16 cellular contexts compared by ENCODE assay signal in genomic region chr7:159099711-159100231, GRCh38. TPM values are rescaled to one million over a fixed set of nuclear protein-coding genes. Genes with fewer than 3 reads are reported as not detected.
DNase-seq lines count a peak whose midpoint lies in the region; ATAC-seq and TF ChIP-seq lines count a peak whose summit lies in the region.
"Had no signal": no experiment of that assay in that cellular context is flagged by ENCODE, and none has a peak within 500 bp of the region (broad histone marks: within the 10 kb centered on the region; RNA-seq: fewer than 3 reads in every experiment).

No MANE protein-coding gene starts in this region.

- H3K4me1 ChIP-seq in DND-41 (ENCODE audit: insufficient read depth, low read length): no peaks in the 10 kb centered on the region
- H3K4me1 ChIP-seq in mesendoderm (ENCODE audit: control insufficient read depth, low read depth, low read length): peaks cover 4% of the 10 kb centered on the region
- H3K4me1 ChIP-seq in stomach: peaks cover 0 to 44% (median 27%) of the 10 kb centered on the region in 4 donors

- no peak overlapping the region for H4K5ac ChIP-seq in mesendoderm (ENCODE audit: low read length)

- peak overlapping the region; percentile 59 for H3K56ac ChIP-seq in mesendoderm (ENCODE audit: low read length)

- H2BK120ac ChIP-seq in mesendoderm (ENCODE audit: low read depth, low read length): no peak overlapping the region

- no peak overlapping the region for H2AFZ ChIP-seq in DND-41 (ENCODE audit: low read depth, low read length)

- H2AK5ac ChIP-seq in mesendoderm (ENCODE audit: low read length): no peak overlapping the region

- TF ChIP-seq CTCF in DND-41 (IDR thresholded peaks at IDR 0.05; ENCODE audit: borderline replicate concordance, extremely low read depth, low read length, poor library complexity, severe bottlenecking): no peak
- no peak for TF ChIP-seq CTCF in coronary artery (IDR thresholded peaks at IDR 0.05)
- TF ChIP-seq CTCF in stomach (IDR thresholded peaks at IDR 0.05): no peak

- H3K9me3 Mint-ChIP-seq in stimulated activated naive B cell treated with anti-CD40 and anti-IgM and Interleukin-4, amounts not matched to agents 10 μg/mL and 1 μg/mL and 100 μg/mL, for 72 hours: peaks cover 4 to 11% of the 10 kb centered on the region in 2 donors

- no peak overlapping the region for H3K27ac Mint-ChIP-seq in stimulated activated naive B cell treated with anti-CD40 and anti-IgM and Interleukin-4, amounts not matched to agents 10 μg/mL and 1 μg/mL and 100 μg/mL, for 72 hours
- H3K27ac Mint-ChIP-seq: naive B cell, progenitor cell of endocrine pancreas had no signal

- no peak overlapping the region for H2BK15ac ChIP-seq in mesendoderm (replicated peaks; ENCODE audit: low read depth)

- H3K18ac ChIP-seq in mesendoderm (ENCODE audit: low read length): no peak overlapping the region

- H2BK5ac ChIP-seq in mesendoderm (ENCODE audit: low read length): no peak overlapping the region

- no CpG with 5 or more reads among the region's 10 CpGs for WGBS in mesendoderm (ENCODE audit: extremely low coverage, insufficient coverage, low lambda C conversion rate)
- 87 to 94% (median 93%) methylated on average over 5 to 10 of the region's 10 CpGs for WGBS in stomach, 5 donors

- H3K27me3 ChIP-seq in DND-41 (ENCODE audit: insufficient read depth, low read length, poor library complexity) (no peaks in the 10 kb centered on the region), mesendoderm (ENCODE audit: insufficient read depth, low read length, poor library complexity) (no peaks in the 10 kb centered on the region), stomach (no peaks in the 10 kb centered on the region)

- no peak for DNase-seq in DND-41
- peak; percentile 59 for DNase-seq in coronary artery (ENCODE audit: low spot score)
- DNase-seq in mesendoderm: no peak
- DNase-seq in stomach: peak; percentile 14
- no peak for DNase-seq in DMS79 (lab: John Stamatoyannopoulos, UW)
- DNase-seq in stimulated activated naive B cell treated with anti-CD40 and anti-IgM and Interleukin-4, amounts not matched to agents 10 μg/mL and 1 μg/mL and 100 μg/mL, for 72 hours: no peak
- DNase-seq in hypothalamus (lab: John Stamatoyannopoulos, UW): no peak
- DNase-seq: activated CD4-positive, alpha-beta T cell treated with anti-CD3 and anti-CD28 coated beads, Interleukin-2, amount 50 U/mL, for 1 hour; effector CD8-positive, alpha-beta T cell; naive B cell; NCI-H2171; OCI-M1; stimulated activated naive CD4-positive, alpha-beta T cell treated with Interleukin-2 at 50 U/mL for 16 hours had no signal

- H3K4me2 ChIP-seq in DND-41 (ENCODE audit: insufficient read depth, low read length) (no peak overlapping the region), mesendoderm (ENCODE audit: low read length) (no peak overlapping the region)
- H3K4me2 ChIP-seq: KMS-11 had no signal

- H3K9ac ChIP-seq in DND-41 (ENCODE audit: low read depth, low read length): no peak overlapping the region
- no peak overlapping the region for H3K9ac ChIP-seq in mesendoderm (ENCODE audit: low read length)
- H3K9ac ChIP-seq: KMS-11 had no signal

- H3K9me3 ChIP-seq in DND-41 (ENCODE audit: insufficient read depth, low read length, severe bottlenecking) (no peaks in the 10 kb centered on the region), stomach (no peaks in the 10 kb centered on the region)

- H3K23ac ChIP-seq in mesendoderm (ENCODE audit: low read length): peak overlapping the region; percentile 60

- H4K8ac ChIP-seq in mesendoderm (ENCODE audit: low read depth, low read length): no peak overlapping the region

- H3K36me3 Mint-ChIP-seq in stimulated activated naive B cell treated with anti-CD40 and anti-IgM and Interleukin-4, amounts not matched to agents 10 μg/mL and 1 μg/mL and 100 μg/mL, for 72 hours: no peaks in the 10 kb centered on the region
- H3K36me3 Mint-ChIP-seq: naive B cell had no signal

- H4K20me1 ChIP-seq in DND-41 (ENCODE audit: insufficient read depth, low read length): 0 out of 2 replicates have a peak, but pooled peaks cover 4% of the 10 kb centered on the region

- H3K4me3 Mint-ChIP-seq in stimulated activated naive B cell treated with anti-CD40 and anti-IgM and Interleukin-4, amounts not matched to agents 10 μg/mL and 1 μg/mL and 100 μg/mL, for 72 hours: no peak overlapping the region
- H3K4me3 Mint-ChIP-seq: naive B cell had no signal

- no peak overlapping the region for H3K4ac ChIP-seq in mesendoderm (ENCODE audit: low read depth, low read length)

- no peaks in the 10 kb centered on the region for H3K79me1 ChIP-seq in mesendoderm (ENCODE audit: low read length)

- H3K4me1 Mint-ChIP-seq in stimulated activated naive B cell treated with anti-CD40 and anti-IgM and Interleukin-4, amounts not matched to agents 10 μg/mL and 1 μg/mL and 100 μg/mL, for 72 hours: no peaks in the 10 kb centered on the region
- H3K4me1 Mint-ChIP-seq: naive B cell had no signal

- peaks cover 98% of the 10 kb centered on the region for H3K36me3 ChIP-seq in DND-41 (ENCODE audit: insufficient read depth, low read length)
- H3K36me3 ChIP-seq in mesendoderm (ENCODE audit: control insufficient read depth, insufficient read depth, low read length): no peaks in the 10 kb centered on the region
- peaks cover 0 to 10% (median 5%) of the 10 kb centered on the region in 4 donors for H3K36me3 ChIP-seq in stomach

- peak overlapping the region; percentile 50; the same call in 1 of the 2 replicates for H3K27ac ChIP-seq in DND-41 (ENCODE audit: low read length)
- H3K27ac ChIP-seq in coronary artery: peak overlapping the region; percentile 97 to 98
- no peak overlapping the region for H3K27ac ChIP-seq in mesendoderm (ENCODE audit: low read depth, low read length)
- peak overlapping the region; percentile 25 to 90 (median 76) for H3K27ac ChIP-seq in stomach
- H3K27ac ChIP-seq: KMS-11 had no signal

- no peaks in the 10 kb centered on the region for H3K27me3 Mint-ChIP-seq in stimulated activated naive B cell treated with anti-CD40 and anti-IgM and Interleukin-4, amounts not matched to agents 10 μg/mL and 1 μg/mL and 100 μg/mL, for 72 hours
- H3K27me3 Mint-ChIP-seq: naive B cell had no signal

- no peak for TF ChIP-seq EP300 in stomach (IDR thresholded peaks at IDR 0.05)

- ATAC-seq in DND-41 (ENCODE audit: insufficient read depth, low read depth): no peak
- ATAC-seq in stimulated activated naive B cell treated with anti-CD40 and anti-IgM and Interleukin-4, amounts not matched to agents 10 μg/mL and 1 μg/mL and 100 μg/mL, for 72 hours (replicated peaks): no peak

- H3K79me2 ChIP-seq in DND-41 (ENCODE audit: insufficient read depth, low read length) (peaks cover 10% of the 10 kb centered on the region), mesendoderm (ENCODE audit: control insufficient read depth, insufficient read depth, low read length) (no peaks in the 10 kb centered on the region)

- intact Hi-C loops in stomach (cut with DNase I; ENCODE audit: low total_unique reads): no loop called here

- H3K4me3 ChIP-seq in DND-41 (ENCODE audit: low read depth in 1 of 2, low read length in 2 of 2) (no peak overlapping the region), coronary artery (no peak overlapping the region), mesendoderm (ENCODE audit: low read length) (no peak overlapping the region), stomach (no peak overlapping the region)

- TF ChIP-seq POLR2A in stomach (IDR thresholded peaks at IDR 0.05): no peak

RNA-seq across cellular contexts. Expression of gene VIPR2, which starts 44.9 kb away (rescaled TPM):
- polyA plus RNA-seq in mesendoderm (2013, experiment 1 of 2): 0.35 TPM
- polyA plus RNA-seq in mesendoderm (2013, experiment 2 of 2): 0.29 TPM
- total RNA-seq in stomach: 10 to 100 TPM in 3 of 5 donors, 1 to 10 TPM in 2; 1.2 to 25.4 (median 11.7) TPM
- polyA plus RNA-seq in stomach: 1 to 10 TPM; 1.6 to 5.7 (median 1.7) TPM
- total RNA-seq: SK-MEL-5 had no signal

Comparison
In these comparisons a context has a peak if more than half of its experiments do, and no peak if none do; other contexts are left out.
1. DNase-seq: peak in coronary artery (single experiment) and stomach (single experiment); none in DND-41 (single experiment), mesendoderm (single experiment), DMS79 (single experiment), stimulated activated naive B cell treated with anti-CD40 and anti-IgM and Interleukin-4, amounts not matched to agents 10 μg/mL and 1 μg/mL and 100 μg/mL, for 72 hours (single experiment) and hypothalamus (0 of 51).